Comparison of ENCODE assay signal across 23 cellular contexts in genomic region chr18:23845988-23846630, GRCh38.
"Had no signal": no experiment of that assay in that cellular context is flagged by ENCODE, and none has a peak within 500 bp of the region (broad histone marks: within the 10 kb centered on the region; RNA-seq: fewer than 3 reads in every experiment).

No MANE protein-coding gene starts in this region.

- H3K27ac ChIP-seq: ascending aorta, esophagus muscularis mucosa, gastroesophageal sphincter had no signal

- FAIRE-seq: bronchial epithelial cell had no signal

- ATAC-seq: activated CD4-positive, alpha-beta T cell treated with anti-CD3 and anti-CD28 coated beads for 36 hours; activated CD8-positive, alpha-beta T cell treated with anti-CD3 and anti-CD28 coated beads, Interleukin-2, amount 10 ng/mL, durations not matched to agents 7 days and 5 days; activated T-cell treated with anti-CD3 and anti-CD28 coated beads, Interleukin-2, amount 50 U/mL, for 4 hours; activated T-helper 17 cell treated with anti-CD3 and anti-CD28 coated beads, Interleukin-2, amount 50 U/mL, for 72 hours; effector memory CD8-positive, alpha-beta T cell; gastroesophageal sphincter had no signal

- DNase-seq: activated CD4-positive, alpha-beta memory T cell treated with anti-CD3 and anti-CD28 coated beads for 36 hours; activated CD4-positive, alpha-beta T cell treated with anti-CD3 and anti-CD28 coated beads for 36 hours; activated CD4-positive, alpha-beta T cell treated with anti-CD3 and anti-CD28 coated beads, Interleukin-2, amount 10 ng/mL, durations not matched to agents 24 days and 14 days; activated CD4-positive, CD25-positive, alpha-beta regulatory T cell; activated CD4-positive, CD25-positive, alpha-beta regulatory T cell treated with anti-CD3 and anti-CD28 coated beads, Interleukin-2, amount 50 U/mL, for 72 hours; activated CD8-positive, alpha-beta memory T cell treated with anti-CD3 and anti-CD28 coated beads, Interleukin-2, amount 50 U/mL, for 48 hours; activated CD8-positive, alpha-beta T cell treated with anti-CD3 and anti-CD28 coated beads, Interleukin-2, amount 10 ng/mL, durations not matched to agents 7 days and 5 days; activated effector memory CD4-positive, alpha-beta T cell treated with Interleukin-2 at 50 U/mL for 16 hours; activated naive CD4-positive, alpha-beta T cell treated with anti-CD3 and anti-CD28 coated beads for 36 hours; activated naive CD8-positive, alpha-beta T cell treated with anti-CD3 and anti-CD28 coated beads for 36 hours; activated T-cell treated with anti-CD3 and anti-CD28 coated beads, Interleukin-2, amount 50 U/mL, for 4 hours; cortex of kidney; dermis blood vessel endothelial cell; effector CD4-positive, alpha-beta T cell; effector memory CD8-positive, alpha-beta T cell; erythroblast; foreskin melanocyte; T-helper 2 cell had no signal

- H3K9me3 ChIP-seq: ascending aorta, esophagus muscularis mucosa, gastroesophageal sphincter had no signal

- H3K36me3 ChIP-seq: ascending aorta had no signal

- H3K27me3 ChIP-seq: ascending aorta, esophagus muscularis mucosa, gastroesophageal sphincter had no signal

- H3K4me3 ChIP-seq: ascending aorta, esophagus muscularis mucosa, gastroesophageal sphincter had no signal

- H3K4me1 ChIP-seq: ascending aorta, esophagus muscularis mucosa, gastroesophageal sphincter had no signal
